In the genomic region with DNA sequence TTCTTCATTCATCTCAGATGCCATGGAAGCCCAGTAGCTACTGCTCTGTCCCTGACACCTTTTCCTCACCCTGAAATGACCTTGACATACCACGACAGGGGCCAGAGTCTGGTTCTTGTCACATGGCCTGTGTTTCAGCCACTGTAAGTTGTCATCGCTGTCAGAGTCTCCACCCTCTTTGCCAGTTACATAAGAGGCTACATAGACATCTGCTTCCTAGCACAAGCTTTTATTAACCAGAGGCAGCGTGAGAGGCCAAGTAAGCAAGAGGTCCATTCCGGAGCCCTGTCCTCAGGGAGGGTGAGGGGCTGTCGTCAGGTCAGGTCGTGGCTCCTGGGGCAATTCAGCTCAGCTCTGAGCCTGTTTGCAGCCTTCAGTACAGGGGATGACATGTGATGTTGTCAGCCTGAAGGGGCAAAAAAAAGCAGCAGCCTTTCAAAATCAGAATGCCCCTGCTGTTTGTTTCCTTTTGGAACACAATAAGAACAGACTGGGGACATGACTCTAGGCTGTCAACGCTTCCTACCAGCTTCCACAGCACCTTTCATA, we compare ENCODE assay signal across 1 cellular context.
TF ChIP-seq lines count a peak whose summit lies in the region.

No MANE protein-coding gene starts in this region.

TF ChIP-seq in H1, 55 proteins besides CTCF, POLR2A, EP300 and RAD21:
- no peak for TF ChIP-seq CBX5 (IDR thresholded peaks at IDR 0.05; ENCODE audit: low read depth, low read length)
- no peak for TF ChIP-seq SIN3A (conservative IDR thresholded peaks at IDR 0.05 in 1 of 2, IDR thresholded peaks at IDR 0.05 in 1 of 2; ENCODE audit: low read depth in 1 of 2, low read length in 2 of 2)
- no peak for TF ChIP-seq BACH1 (IDR thresholded peaks at IDR 0.05; ENCODE audit: low read length)
- TF ChIP-seq CREB1 (IDR thresholded peaks at IDR 0.05) = no peak
- no peak for TF ChIP-seq RNF2 (IDR thresholded peaks at IDR 0.05; ENCODE audit: borderline replicate concordance, low read depth, low read length, missing control alignments, poor library complexity, severe bottlenecking)
- no peak for TF ChIP-seq CHD2 (IDR thresholded peaks at IDR 0.05; ENCODE audit: low read length)
- TF ChIP-seq GABPA (IDR thresholded peaks at IDR 0.05; ENCODE audit: borderline replicate concordance, insufficient read depth, low read length) = no peak
- TF ChIP-seq SRF (IDR thresholded peaks at IDR 0.05; ENCODE audit: low read depth, low read length) = no peak
- TF ChIP-seq POU5F1 (IDR thresholded peaks at IDR 0.05; ENCODE audit: low read depth, low read length) = no peak
- no peak for TF ChIP-seq CEBPB (IDR thresholded peaks at IDR 0.05; ENCODE audit: low read depth, low read length)
- TF ChIP-seq RBBP5 (IDR thresholded peaks at IDR 0.05; ENCODE audit: borderline replicate concordance, low read depth, low read length) = no peak
- TF ChIP-seq, protein P1, sequence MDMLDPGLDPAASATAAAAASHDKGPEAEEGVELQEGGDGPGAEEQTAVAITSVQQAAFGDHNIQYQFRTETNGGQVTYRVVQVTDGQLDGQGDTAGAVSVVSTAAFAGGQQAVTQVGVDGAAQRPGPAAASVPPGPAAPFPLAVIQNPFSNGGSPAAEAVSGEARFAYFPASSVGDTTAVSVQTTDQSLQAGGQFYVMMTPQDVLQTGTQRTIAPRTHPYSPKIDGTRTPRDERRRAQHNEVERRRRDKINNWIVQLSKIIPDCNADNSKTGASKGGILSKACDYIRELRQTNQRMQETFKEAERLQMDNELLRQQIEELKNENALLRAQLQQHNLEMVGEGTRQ (IDR thresholded peaks at IDR 0.05; ENCODE audit: low read length) = no peak
